ENCODE assay signal across 8 cellular contexts in genomic region chr3:45034612-45035252, GRCh38. TPM values are rescaled to one million over a fixed set of nuclear protein-coding genes. Genes with fewer than 3 reads are reported as not detected.
A peak's percentile ranks its signal among the peaks of the same experiment; 100 is the strongest.
DNase-seq lines count a peak whose midpoint lies in the region; ATAC-seq and TF ChIP-seq lines count a peak whose summit lies in the region.

No MANE protein-coding gene starts in this region.

- no peaks in the 10 kb centered on the region for H3K9me3 Mint-ChIP-seq in activated T-cell treated with anti-CD3 and anti-CD28 coated beads, Interleukin-2, amount 50 U/mL, for 72 hours

- H3K27ac ChIP-seq in brain microvascular endothelial cell, result no peak overlapping the region

- H3K4me3 ChIP-seq in mucosa of descending colon (no peak overlapping the region), brain microvascular endothelial cell (ENCODE audit: low read depth, low read length) (no peak overlapping the region)

- no peak overlapping the region for H3K27ac Mint-ChIP-seq in activated T-cell treated with anti-CD3 and anti-CD28 coated beads, Interleukin-2, amount 50 U/mL, for 72 hours

- no peaks in the 10 kb centered on the region for H3K9me3 ChIP-seq in mucosa of descending colon

- DNase-seq in Ammon's horn (ENCODE audit: low spot score), result peak; percentile 77
- DNase-seq in activated T-cell treated with anti-CD3 and anti-CD28 coated beads, Interleukin-2, amount 50 U/mL, for 72 hours, result peak; percentile 46 to 54
- peak; percentile 47 to 78 (median 60) for DNase-seq in mucosa of descending colon
- no peak for DNase-seq in brain microvascular endothelial cell
- no peak for DNase-seq in DMS53 (lab: John Stamatoyannopoulos, UW)
- no peak for DNase-seq in 8988T

- H3K4me3 Mint-ChIP-seq in activated T-cell treated with anti-CD3 and anti-CD28 coated beads, Interleukin-2, amount 50 U/mL, for 72 hours, result peak overlapping the region; percentile 8 to 65

- H3K4me1 ChIP-seq in mucosa of descending colon (ENCODE audit: low read depth), result peaks cover 23% of the 10 kb centered on the region

- TF ChIP-seq CTCF in mucosa of descending colon (IDR thresholded peaks at IDR 0.05) (no peak), brain microvascular endothelial cell (IDR thresholded peaks at IDR 0.05; ENCODE audit: low read depth, low read length, missing control alignments) (no peak)

- intact Hi-C loops in mucosa of descending colon (cut with DNase I, micrococcal nuclease), result loop anchor here in 1 of 2 donors (5.0 kb wide), 1 partner anchor 178 kb away; no protein-coding TSS in a partner anchor

- in situ Hi-C loops in brain microvascular endothelial cell (cut with HindIII; ENCODE audit: low pct_ligation_motif_present, low sequenced_read_pairs), result loop anchor here (25.0 kb wide), 1 partner anchor 478 kb away; no protein-coding TSS in a partner anchor

- H3K36me3 Mint-ChIP-seq in activated T-cell treated with anti-CD3 and anti-CD28 coated beads, Interleukin-2, amount 50 U/mL, for 72 hours (ENCODE audit: insufficient read depth in 2 of 2), result no peaks in the 10 kb centered on the region

- peaks cover 43% of the 10 kb centered on the region for H3K27me3 Mint-ChIP-seq in activated T-cell treated with anti-CD3 and anti-CD28 coated beads, Interleukin-2, amount 50 U/mL, for 72 hours (ENCODE audit: low read depth)

- ATAC-seq in HG03196 (IDR thresholded peaks at IDR 0.05; ENCODE audit: unreplicated experiment) (peak; percentile 42), mucosa of descending colon (peak; percentile 44), HG02588 (IDR thresholded peaks at IDR 0.05; ENCODE audit: unreplicated experiment) (no peak)
- ATAC-seq in activated T-cell treated with anti-CD3 and anti-CD28 coated beads, Interleukin-2, amount 50 U/mL, for 72 hours (replicated peaks in 1 of 2), result peak; percentile 37 to 54

- H3K36me3 ChIP-seq in mucosa of descending colon (ENCODE audit: low read depth) (no peaks in the 10 kb centered on the region), brain microvascular endothelial cell (replicated peaks) (no peaks in the 10 kb centered on the region)

- H3K27me3 ChIP-seq in brain microvascular endothelial cell (replicated peaks), result no peaks in the 10 kb centered on the region

- peaks cover 36% of the 10 kb centered on the region for H3K4me1 Mint-ChIP-seq in activated T-cell treated with anti-CD3 and anti-CD28 coated beads, Interleukin-2, amount 50 U/mL, for 72 hours (ENCODE audit: low read depth)

RNA-seq across cellular contexts. Expression of gene CLEC3B, which starts 8.6 kb away (rescaled TPM):
- under 1 TPM in 1 of 2 donors, not detected in 1; 0.25 TPM for total RNA-seq in activated T-cell treated with anti-CD3 and anti-CD28 coated beads, Interleukin-2, amount 50 U/mL, for 72 hours
- 10 to 100 TPM; 14.7 to 24.0 (median 22.2) TPM for total RNA-seq in mucosa of descending colon

RNA-seq across cellular contexts. Expression of gene EXOSC7, which starts 58.7 kb away (rescaled TPM):
- 10 to 100 TPM; 42.9 to 46.9 TPM for total RNA-seq in activated T-cell treated with anti-CD3 and anti-CD28 coated beads, Interleukin-2, amount 50 U/mL, for 72 hours
- total RNA-seq in mucosa of descending colon, result 10 to 100 TPM; 23.2 to 26.2 (median 24.4) TPM

RNA-seq across cellular contexts. Expression of gene ZDHHC3, which starts 58.8 kb away (rescaled TPM):
- 10 to 100 TPM; 33.0 to 37.6 TPM for total RNA-seq in activated T-cell treated with anti-CD3 and anti-CD28 coated beads, Interleukin-2, amount 50 U/mL, for 72 hours
- total RNA-seq in mucosa of descending colon, result 100 to 1,000 TPM in 2 of 3 donors, 10 to 100 TPM in 1; 94.7 to 204 (median 143) TPM

Comparison
In these comparisons a context has a peak if more than half of its experiments do, and no peak if none do; other contexts are left out.
1. DNase-seq: peak in Ammon's horn (single experiment), activated T-cell treated with anti-CD3 and anti-CD28 coated beads, Interleukin-2, amount 50 U/mL, for 72 hours (2 of 2) and mucosa of descending colon (3 of 3); none in brain microvascular endothelial cell (single experiment), DMS53 (single experiment) and 8988T (single experiment).
2. RNA of gene CLEC3B, which starts 8.6 kb away (total RNA-seq): 14.7 to 24.0 TPM in mucosa of descending colon; 0.25 TPM in activated T-cell treated with anti-CD3 and anti-CD28 coated beads, Interleukin-2, amount 50 U/mL, for 72 hours; every median in the first group is over 10 times any median in the second.